13 cellular contexts compared by ENCODE assay signal in genomic region chr2:180195847-180196246, GRCh38.
A peak's percentile ranks its signal among the peaks of the same experiment; 100 is the strongest.
DNase-seq lines count a peak whose midpoint lies in the region; ATAC-seq, FAIRE-seq and TF ChIP-seq lines count a peak whose summit lies in the region.
"Had no signal": no experiment of that assay in that cellular context is flagged by ENCODE, and none has a peak within 500 bp of the region (broad histone marks: within the 10 kb centered on the region; RNA-seq: fewer than 3 reads in every experiment).

No MANE protein-coding gene starts in this region.

- intact Hi-C loops in GM12878 (cut with micrococcal nuclease; ENCODE audit: unreplicated experiment), result no loop called here
- intact Hi-C loops in naive thymus-derived CD4-positive, alpha-beta T cell (cut with micrococcal nuclease), result no loop called here

- POLR2A ChIA-PET in GM12878 (lab: Charles Lee), result no interaction called here
- POLR2A ChIA-PET in naive thymus-derived CD4-positive, alpha-beta T cell (lab: Charles Lee), result no interaction called here

- SMC1A ChIA-PET in GM12878 (lab: Charles Lee; ENCODE audit: uncharacterized antibody, unreplicated experiment), result interaction anchor here (1.0 kb wide), 1 partner anchor 158 kb away, joined by 3 read pairs; no protein-coding TSS in a partner anchor

- H3K9me3 ChIP-seq in H9 (ENCODE audit: control insufficient read depth, low read depth, low read length) (no peaks in the 10 kb centered on the region), GM12878 (replicated peaks; ENCODE audit: control insufficient read depth, insufficient read depth, low read length) (no peaks in the 10 kb centered on the region), parathyroid adenoma (ENCODE audit: control insufficient read depth, low read length) (no peaks in the 10 kb centered on the region)
- H3K9me3 ChIP-seq in naive thymus-derived CD4-positive, alpha-beta T cell (ENCODE audit: control insufficient read depth in 2 of 3, low read length in 3 of 3), result no peaks in the 10 kb centered on the region
- H3K9me3 ChIP-seq: A549 had no signal

- H3K27me3 ChIP-seq in H9 (ENCODE audit: insufficient read depth, low read length), result no peaks in the 10 kb centered on the region
- no peaks in the 10 kb centered on the region for H3K27me3 ChIP-seq in GM12878 (replicated peaks in 1 of 2; ENCODE audit: control insufficient read depth in 2 of 2, insufficient read depth in 2 of 2, low read length in 1 of 2)
- no peaks in the 10 kb centered on the region for H3K27me3 ChIP-seq in parathyroid adenoma (ENCODE audit: control insufficient read depth, insufficient read depth, low read length)
- H3K27me3 ChIP-seq in naive thymus-derived CD4-positive, alpha-beta T cell (ENCODE audit: control insufficient read depth in 2 of 2, insufficient read depth in 2 of 2, low read length in 2 of 2), result no peaks in the 10 kb centered on the region

- H2AFZ ChIP-seq in H9 (ENCODE audit: low read length) (no peak overlapping the region), GM12878 (ENCODE audit: control insufficient read depth, low read depth, low read length) (0 out of 2 replicates have a peak overlapping the region, but pooled peaks have one; percentile 12), parathyroid adenoma (peak overlapping the region; percentile 18)

- H2BK5ac ChIP-seq in H9 (ENCODE audit: insufficient read length, low read length), result no peak overlapping the region

- no peak for ATAC-seq in GM12878
- ATAC-seq in GM21423 (IDR thresholded peaks at IDR 0.05; ENCODE audit: unreplicated experiment), result no peak
- no peak for ATAC-seq in HG02981 (IDR thresholded peaks at IDR 0.05; ENCODE audit: unreplicated experiment)
- ATAC-seq in naive thymus-derived CD4-positive, alpha-beta T cell, result no peak
- ATAC-seq: A549; CD8-positive, alpha-beta T cell had no signal

- no peak overlapping the region for H4K5ac ChIP-seq in H9 (ENCODE audit: insufficient read length, low read depth, low read length)

- TF ChIP-seq RAD21 in GM12878 (IDR thresholded peaks at IDR 0.05; ENCODE audit: insufficient read depth, low read depth, low read length), result no peak

- H3K79me2 ChIP-seq in H9 (ENCODE audit: insufficient read depth, low read length) (no peaks in the 10 kb centered on the region), GM12878 (ENCODE audit: control insufficient read depth, insufficient read depth, low read length) (no peaks in the 10 kb centered on the region), parathyroid adenoma (no peaks in the 10 kb centered on the region)

- no peak overlapping the region for H3K4me3 Mint-ChIP-seq in H9
- no peak overlapping the region for H3K4me3 Mint-ChIP-seq in naive thymus-derived CD4-positive, alpha-beta T cell
- H3K4me3 Mint-ChIP-seq: CD14-positive monocyte had no signal

- no peak for TF ChIP-seq POLR2A in GM12878 (IDR thresholded peaks at IDR 0.05; ENCODE audit: low read depth, low read length)

- H3K9me3 Mint-ChIP-seq in H9, result peaks cover 4 to 5% of the 10 kb centered on the region in 2 experiments; a peak in 4 of 5 replicates
- peaks cover 0 to 3% (median 0%) of the 10 kb centered on the region in 11 donors for H3K9me3 Mint-ChIP-seq in naive thymus-derived CD4-positive, alpha-beta T cell
- H3K9me3 Mint-ChIP-seq: CD8-positive, alpha-beta T cell had no signal

- H4K91ac ChIP-seq in H9 (ENCODE audit: insufficient read length, low read depth, low read length), result no peak overlapping the region

- no peak overlapping the region for H2BK12ac ChIP-seq in H9 (ENCODE audit: insufficient read length, low read depth, low read length)

- H4K8ac ChIP-seq in H9 (replicated peaks; ENCODE audit: insufficient read length, low read depth, low read length), result no peak overlapping the region

- H3K9ac ChIP-seq in H9 (ENCODE audit: extremely low read depth, insufficient read length, low read length), result no peak overlapping the region
- no peak overlapping the region for H3K9ac ChIP-seq in GM12878 (ENCODE audit: control insufficient read depth, insufficient read depth, low read length)
- no peak overlapping the region for H3K9ac ChIP-seq in parathyroid adenoma

- H3K79me1 ChIP-seq in H9 (ENCODE audit: insufficient read depth, low read depth, low read length, poor library complexity, severe bottlenecking), result no peaks in the 10 kb centered on the region

- no peak for TF ChIP-seq CTCF in H9 (conservative IDR thresholded peaks at IDR 0.05)
- TF ChIP-seq CTCF in LNCaP clone FGC (IDR thresholded peaks at IDR 0.05; ENCODE audit: control insufficient read depth, extremely low read depth, insufficient read depth), result no peak
- no peak for TF ChIP-seq CTCF in GM12878 (IDR thresholded peaks at IDR 0.05 in 2 of 3, conservative IDR thresholded peaks at IDR 0.05 in 1 of 3; ENCODE audit: control insufficient read depth in 2 of 3, extremely low read depth in 1 of 3, insufficient read depth in 1 of 3, low read depth in 3 of 3, low read length in 3 of 3)
- TF ChIP-seq CTCF in parathyroid adenoma (IDR thresholded peaks at IDR 0.05), result no peak

- RAD21 ChIA-PET in GM12878 (lab: Charles Lee; ENCODE audit: unreplicated experiment), result no interaction called here

- no peak overlapping the region for H3K18ac ChIP-seq in H9 (ENCODE audit: insufficient read length, low read depth, low read length)

- FAIRE-seq in GM12878 (lab: Jason Lieb, UNC), result no peak
- FAIRE-seq: A549, GM19239 had no signal

- CTCF ChIA-PET in GM12878 (lab: Yijun Ruan, JAX), result interaction anchor here (1.1 kb wide), 1 partner anchor 16 kb away, joined by 3 read pairs; no protein-coding TSS in a partner anchor
- CTCF ChIA-PET in naive thymus-derived CD4-positive, alpha-beta T cell (lab: Charles Lee), result no interaction called here

- H3K4me2 ChIP-seq in H9 (ENCODE audit: insufficient read depth, insufficient read length, low read length) (no peak overlapping the region), GM12878 (ENCODE audit: control insufficient read depth, insufficient read depth) (no peak overlapping the region), parathyroid adenoma (ENCODE audit: low read length) (no peak overlapping the region)
- H3K4me2 ChIP-seq: A549 had no signal

- no peaks in the 10 kb centered on the region for H3K23me2 ChIP-seq in H9 (ENCODE audit: insufficient read length, low read depth, low read length, poor library complexity, severe bottlenecking)

- H3K27me3 Mint-ChIP-seq in H9 (ENCODE audit: low read depth), result no peaks in the 10 kb centered on the region
- H3K27me3 Mint-ChIP-seq in naive thymus-derived CD4-positive, alpha-beta T cell, result peaks cover 0 to 6% (median 0%) of the 10 kb centered on the region in 5 donors

- H3K4me1 ChIP-seq in H9 (ENCODE audit: insufficient read depth, low read length), result no peaks in the 10 kb centered on the region; the same call in 1 of the 2 replicates
- no peaks in the 10 kb centered on the region for H3K4me1 ChIP-seq in GM12878 (ENCODE audit: control insufficient read depth, insufficient read depth, low read length)
- peaks cover 31% of the 10 kb centered on the region for H3K4me1 ChIP-seq in parathyroid adenoma
- H3K4me1 ChIP-seq in naive thymus-derived CD4-positive, alpha-beta T cell (ENCODE audit: control insufficient read depth in 2 of 2, insufficient read depth in 2 of 2, low read length in 2 of 2), result no peaks in the 10 kb centered on the region
- H3K4me1 ChIP-seq: A549 had no signal

- H3K23ac ChIP-seq in H9 (ENCODE audit: insufficient read length, low read depth, low read length), result no peak overlapping the region

- no peaks in the 10 kb centered on the region for H3K36me3 ChIP-seq in GM12878 (ENCODE audit: control insufficient read depth in 2 of 2, insufficient read depth in 2 of 2, low read length in 1 of 2)
- no peaks in the 10 kb centered on the region for H3K36me3 ChIP-seq in parathyroid adenoma (ENCODE audit: control insufficient read depth, insufficient read depth, low read length)
- no peaks in the 10 kb centered on the region for H3K36me3 ChIP-seq in naive thymus-derived CD4-positive, alpha-beta T cell (ENCODE audit: control insufficient read depth in 2 of 3, insufficient read depth in 3 of 3, low read length in 3 of 3)

- H3K4ac ChIP-seq in H9 (ENCODE audit: low read depth, low read length), result no peak overlapping the region

- no peak overlapping the region for H3K4me3 ChIP-seq in LNCaP clone FGC (ENCODE audit: low read depth, low read length)
- no peak overlapping the region for H3K4me3 ChIP-seq in GM12878
- no peak overlapping the region for H3K4me3 ChIP-seq in parathyroid adenoma (ENCODE audit: low read depth, low read length)
- no peak overlapping the region for H3K4me3 ChIP-seq in naive thymus-derived CD4-positive, alpha-beta T cell (ENCODE audit: low read length)
- H3K4me3 ChIP-seq: A549 had no signal

- H3K4me1 Mint-ChIP-seq in H9, result peaks cover 23% of the 10 kb centered on the region in 2 experiments
- H3K4me1 Mint-ChIP-seq in naive thymus-derived CD4-positive, alpha-beta T cell, result no peaks in the 10 kb centered on the region
- H3K4me1 Mint-ChIP-seq: CD14-positive monocyte had no signal

- no peak overlapping the region for H3K56ac ChIP-seq in H9 (ENCODE audit: insufficient read length, low read depth, low read length)

- H3K14ac ChIP-seq in H9 (ENCODE audit: insufficient read depth, low read length), result no peak overlapping the region

- H3T11ph ChIP-seq in H9 (ENCODE audit: low read length), result no peak overlapping the region

- H4K20me1 ChIP-seq in H9 (ENCODE audit: control insufficient read depth, insufficient read depth, insufficient read length) (no peaks in the 10 kb centered on the region), GM12878 (ENCODE audit: control insufficient read depth, insufficient read depth) (no peaks in the 10 kb centered on the region)

- H3K27ac ChIP-seq in H9 (ENCODE audit: insufficient read length, low read depth, low read length) (no peak overlapping the region), GM12878 (ENCODE audit: control insufficient read depth, insufficient read depth) (no peak overlapping the region), parathyroid adenoma (no peak overlapping the region)
- no peak overlapping the region for H3K27ac ChIP-seq in naive thymus-derived CD4-positive, alpha-beta T cell (ENCODE audit: low read depth, low read length)
- H3K27ac ChIP-seq: A549 had no signal

- no peak overlapping the region for H2BK120ac ChIP-seq in H9 (ENCODE audit: low read depth, low read length, poor library complexity, severe bottlenecking)

- H3K27ac Mint-ChIP-seq in H9, result peak overlapping the region in 2 of 3 experiments; percentile 50 to 85; a peak in 3 of 7 replicates
- no peak overlapping the region for H3K27ac Mint-ChIP-seq in naive thymus-derived CD4-positive, alpha-beta T cell
- H3K27ac Mint-ChIP-seq: CD14-positive monocyte; CD8-positive, alpha-beta T cell had no signal

- DNase-seq in H9, result no peak
- DNase-seq in LNCaP clone FGC (ENCODE audit: low read depth), result peak; percentile 46
- no peak for DNase-seq in GM12878 (ENCODE audit: low read depth, low spot score)
- DNase-seq in naive thymus-derived CD4-positive, alpha-beta T cell, result no peak
- DNase-seq: CD8-positive, alpha-beta T cell; COR-L47; DMS153 had no signal

- BruUV-seq in GM12878 (replicated peaks; lab: Mats Ljungman, UMichigan), result no TSS peak

- in situ Hi-C loops in GM12878 (cut with MboI), result no loop called here

- H2BK20ac ChIP-seq in H9 (ENCODE audit: low read depth, low read length, poor library complexity, severe bottlenecking), result no peak overlapping the region

- no peak overlapping the region for H2BK15ac ChIP-seq in H9 (ENCODE audit: low read depth, low read length)

- no peak for TF ChIP-seq EP300 in GM12878 (IDR thresholded peaks at IDR 0.05; ENCODE audit: borderline replicate concordance in 1 of 2, control insufficient read depth in 1 of 2, low read depth in 2 of 2, low read length in 2 of 2)

- H2AK5ac ChIP-seq in H9 (ENCODE audit: insufficient read length, low read length), result no peak overlapping the region

- H3K36me3 Mint-ChIP-seq in H9 (ENCODE audit: insufficient read depth in 1 of 3, low read depth in 3 of 3), result peaks cover 3 to 4% (median 4%) of the 10 kb centered on the region in 3 experiments; a peak in 5 of 7 replicates
- H3K36me3 Mint-ChIP-seq in naive thymus-derived CD4-positive, alpha-beta T cell, result no peaks in the 10 kb centered on the region
- H3K36me3 Mint-ChIP-seq: CD14-positive monocyte; CD8-positive, alpha-beta T cell had no signal

Comparison
In these comparisons a context has a peak if more than half of its experiments do, and no peak if none do; other contexts are left out.
1. H3K27ac Mint-ChIP-seq: peak in H9 (2 of 3); none in naive thymus-derived CD4-positive, alpha-beta T cell (0 of 9).